22 cellular contexts compared by ENCODE assay signal in genomic region chr13:40478775-40479174, GRCh38.
A peak's percentile ranks its signal among the peaks of the same experiment; 100 is the strongest.
DNase-seq lines count a peak whose midpoint lies in the region; ATAC-seq and TF ChIP-seq lines count a peak whose summit lies in the region.
"Had no signal": no experiment of that assay in that cellular context is flagged by ENCODE, and none has a peak within 500 bp of the region (broad histone marks: within the 10 kb centered on the region; RNA-seq: fewer than 3 reads in every experiment).

No MANE protein-coding gene starts in this region.

- H3K4me3 ChIP-seq in sigmoid colon (no peak overlapping the region), PC-9 (no peak overlapping the region)
- H3K4me3 ChIP-seq: GM12878, hepatocyte, lung had no signal

- H3F3A ChIP-seq in PC-9 (ENCODE audit: insufficient read depth, low read depth), result no peaks in the 10 kb centered on the region

- no peak overlapping the region for H3K4me2 ChIP-seq in PC-9
- H3K4me2 ChIP-seq: hepatocyte had no signal

- no peaks in the 10 kb centered on the region for H3K79me2 ChIP-seq in PC-9 (ENCODE audit: low read depth)
- H3K79me2 ChIP-seq: hepatocyte had no signal

- peaks cover 0 to 8% (median 3%) of the 10 kb centered on the region in 7 donors for H3K9me3 Mint-ChIP-seq in CD14-positive monocyte
- H3K9me3 Mint-ChIP-seq: activated B cell treated with CpG ODN at 0.5 μM for 24 hours, IgD-negative memory B cell had no signal

- peak overlapping the region; percentile 59 for H3K27ac ChIP-seq in VCaP
- H3K27ac ChIP-seq in sigmoid colon, result peak overlapping the region in 3 of 4 donors; percentile 5 to 22 (median 18)
- no peak overlapping the region for H3K27ac ChIP-seq in PC-9
- H3K27ac ChIP-seq: brain microvascular endothelial cell, epithelial cell of prostate, hepatocyte had no signal

- peaks cover 0 to 9% (median 6%) of the 10 kb centered on the region in 3 donors for H3K27me3 Mint-ChIP-seq in CD14-positive monocyte (ENCODE audit: low read depth in 3 of 3)
- H3K27me3 Mint-ChIP-seq: activated B cell treated with CpG ODN at 0.5 μM for 24 hours; activated naive CD8-positive, alpha-beta T cell treated with anti-CD3 and anti-CD28 coated beads, Interleukin-2, amount 50 U/mL, for 24 hours had no signal

- ATAC-seq in left lobe of liver (peak; percentile 28), HG02885 (IDR thresholded peaks at IDR 0.05; ENCODE audit: poor library complexity, unreplicated experiment) (no peak)
- ATAC-seq: activated naive CD8-positive, alpha-beta T cell treated with anti-CD3 and anti-CD28 coated beads, Interleukin-2, amount 50 U/mL, for 24 hours; GM12878; SK-N-SH treated with all-trans-retinoic acid at 6 μM for 48 hours had no signal

- peaks cover 17% of the 10 kb centered on the region for H3K4me1 Mint-ChIP-seq in CD14-positive monocyte

- TF ChIP-seq CTCF in CD14-positive monocyte (IDR thresholded peaks at IDR 0.05) (no peak), VCaP (conservative IDR thresholded peaks at IDR 0.05) (no peak), sigmoid colon (IDR thresholded peaks at IDR 0.05) (no peak), PC-9 (conservative IDR thresholded peaks at IDR 0.05) (no peak)

- no peaks in the 10 kb centered on the region for H3K36me3 Mint-ChIP-seq in CD14-positive monocyte

- H3K36me3 ChIP-seq in sigmoid colon (no peaks in the 10 kb centered on the region), PC-9 (ENCODE audit: low read depth) (no peaks in the 10 kb centered on the region)
- H3K36me3 ChIP-seq: brain microvascular endothelial cell had no signal

- WGBS in sigmoid colon, 2 donors, result 88 to 93% methylated on average over 7 of the region's 7 CpGs

- H3K4me1 ChIP-seq in sigmoid colon (peaks cover 0 to 20% (median 13%) of the 10 kb centered on the region in 4 donors), PC-9 (replicated peaks; ENCODE audit: insufficient read depth) (no peaks in the 10 kb centered on the region)

- TF ChIP-seq POLR2A in sigmoid colon (IDR thresholded peaks at IDR 0.05), result no peak

- no peak overlapping the region for H3K4me3 Mint-ChIP-seq in CD14-positive monocyte
- H3K4me3 Mint-ChIP-seq: activated B cell treated with CpG ODN at 0.5 μM for 24 hours; activated naive CD8-positive, alpha-beta T cell treated with anti-CD3 and anti-CD28 coated beads, Interleukin-2, amount 50 U/mL, for 24 hours; IgD-negative memory B cell had no signal

- no peaks in the 10 kb centered on the region for H3K9me2 ChIP-seq in PC-9 (ENCODE audit: insufficient read depth)

- no peak overlapping the region for H2AFZ ChIP-seq in PC-9
- H2AFZ ChIP-seq: hepatocyte had no signal

- intact Hi-C loops in CD14-positive monocyte (cut with micrococcal nuclease) (no loop called here), sigmoid colon (cut with DNase I) (no loop called here), PC-9 (cut with micrococcal nuclease; ENCODE audit: unreplicated experiment) (no loop called here)

- CTCF ChIA-PET in PC-9 (lab: Charles Lee), result no interaction called here

- H3K9me3 ChIP-seq in sigmoid colon, result no peaks in the 10 kb centered on the region
- no peaks in the 10 kb centered on the region for H3K9me3 ChIP-seq in PC-9 (ENCODE audit: insufficient read depth, low read depth)

- BruUV-seq in PC-9 (replicated peaks; lab: Mats Ljungman, UMichigan), result no TSS peak

- peak overlapping the region in 5 of 7 donors; percentile 95 to 100 (median 99) for H3K27ac Mint-ChIP-seq in CD14-positive monocyte
- H3K27ac Mint-ChIP-seq: activated B cell treated with CpG ODN at 0.5 μM for 24 hours; activated naive CD8-positive, alpha-beta T cell treated with anti-CD3 and anti-CD28 coated beads, Interleukin-2, amount 50 U/mL, for 24 hours; IgD-negative memory B cell had no signal

- H3K27me3 ChIP-seq in sigmoid colon (no peaks in the 10 kb centered on the region), PC-9 (ENCODE audit: insufficient read depth, low read depth) (no peaks in the 10 kb centered on the region)
- H3K27me3 ChIP-seq: brain microvascular endothelial cell, hepatocyte had no signal

- POLR2A ChIA-PET in PC-9 (lab: Charles Lee; ENCODE audit: unreplicated experiment), result no interaction called here

- no peaks in the 10 kb centered on the region for H4K20me1 ChIP-seq in PC-9 (ENCODE audit: insufficient read depth)

- no peak for TF ChIP-seq EP300 in sigmoid colon (IDR thresholded peaks at IDR 0.05)

- DNase-seq in CD14-positive monocyte (ENCODE audit: low spot score) (no peak), left lobe of liver (ENCODE audit: low spot score) (no peak), sigmoid colon (no peak), NK-92 (lab: John Stamatoyannopoulos, UW; ENCODE audit: unreplicated experiment) (no peak), SIG-M5 (lab: John Stamatoyannopoulos, UW) (no peak), PC-9 (no peak)
- DNase-seq: activated B cell treated with CpG ODN at 0.5 μM for 24 hours; activated CD4-positive, alpha-beta T cell treated with anti-CD3 and anti-CD28 coated beads, Interleukin-2, amount 50 U/mL, for 48 hours; activated effector memory CD4-positive, alpha-beta T cell treated with Interleukin-2 at 50 U/mL for 16 hours; activated naive CD8-positive, alpha-beta T cell treated with anti-CD3 and anti-CD28 coated beads, Interleukin-2, amount 50 U/mL, for 24 hours; DMS79; HCEC 1CT; NCI-H2081 treated with DMSO at 0.1 percent for 48 hours had no signal
